ENCODE assay signal across 19 cellular contexts in the genomic region with DNA sequence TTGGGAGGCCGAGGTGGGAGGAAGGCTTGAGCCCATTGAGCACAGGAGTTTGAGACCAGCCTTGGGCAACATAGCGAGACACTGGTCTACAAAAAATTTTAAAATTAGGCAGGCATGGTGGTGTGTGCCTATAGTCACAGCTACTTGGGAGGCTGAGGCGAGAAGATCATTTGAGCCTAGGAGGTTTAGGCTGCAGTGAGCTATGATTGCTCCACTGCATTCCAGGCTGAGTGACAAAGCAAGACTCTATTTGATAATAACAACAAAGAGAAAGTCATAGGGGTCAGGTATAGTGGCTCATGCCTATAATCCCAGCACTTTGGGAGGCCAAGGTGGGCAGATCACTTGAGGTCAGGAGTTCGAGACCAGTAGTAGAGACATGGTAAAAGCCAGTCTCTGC. TPM values are rescaled to one million over a fixed set of nuclear protein-coding genes. Genes with fewer than 3 reads are reported as not detected.
DNase-seq lines count a peak whose midpoint lies in the region; ATAC-seq and TF ChIP-seq lines count a peak whose summit lies in the region.
"Had no signal": no experiment of that assay in that cellular context is flagged by ENCODE, and none has a peak within 500 bp of the region (broad histone marks: within the 10 kb centered on the region; RNA-seq: fewer than 3 reads in every experiment).

No MANE protein-coding gene starts in this region.

- H3K9me3 ChIP-seq in neural progenitor cell (ENCODE audit: low read depth): no peaks in the 10 kb centered on the region
- H3K9me3 ChIP-seq: BLaER1 treated with 17β-estradiol and CSF1 and Interleukin-3, amounts not matched to agents 10 nM and 100 nM; SJSA1; upper lobe of right lung had no signal

- no peak overlapping the region for H3K9ac ChIP-seq in neural progenitor cell

- H3K4me2 ChIP-seq in neural progenitor cell: no peak overlapping the region
- H3K4me2 ChIP-seq: smooth muscle cell had no signal

- H4K20me1 ChIP-seq in neural progenitor cell (ENCODE audit: low read depth): peaks cover 13% of the 10 kb centered on the region

- H3F3A ChIP-seq in neural progenitor cell (ENCODE audit: low read depth): peaks cover 15% of the 10 kb centered on the region

- no peaks in the 10 kb centered on the region for H3K27me3 Mint-ChIP-seq in T-helper 1 cell treated with Interleukin-12 subunit alpha and Interleukin-12 subunit beta and Interleukin-4 antibody, amounts not matched to agents 30 μg/mL and 1 μg/mL, for 36 hours (ENCODE audit: low read depth)
- H3K27me3 Mint-ChIP-seq in IgD-negative memory B cell (no peaks in the 10 kb centered on the region), neural progenitor cell (ENCODE audit: insufficient read depth, low read depth) (peaks cover 5% of the 10 kb centered on the region)
- H3K27me3 Mint-ChIP-seq in central memory CD8-positive, alpha-beta T cell: no peaks in the 10 kb centered on the region

- no peak overlapping the region for H3K27ac ChIP-seq in neural progenitor cell
- H3K27ac ChIP-seq: 22Rv1, SJSA1, upper lobe of right lung had no signal

- H3K36me3 Mint-ChIP-seq in T-helper 1 cell treated with Interleukin-12 subunit alpha and Interleukin-12 subunit beta and Interleukin-4 antibody, amounts not matched to agents 30 μg/mL and 1 μg/mL, for 36 hours (ENCODE audit: low read depth): peaks cover 12% of the 10 kb centered on the region
- H3K36me3 Mint-ChIP-seq in IgD-negative memory B cell (peaks cover 2% of the 10 kb centered on the region), neural progenitor cell (peaks cover 4% of the 10 kb centered on the region)
- peaks cover 27% of the 10 kb centered on the region for H3K36me3 Mint-ChIP-seq in central memory CD8-positive, alpha-beta T cell (ENCODE audit: insufficient read depth)

- H3K4me3 Mint-ChIP-seq in T-helper 1 cell treated with Interleukin-12 subunit alpha and Interleukin-12 subunit beta and Interleukin-4 antibody, amounts not matched to agents 30 μg/mL and 1 μg/mL, for 36 hours: no peak overlapping the region
- H3K4me3 Mint-ChIP-seq in IgD-negative memory B cell (peak overlapping the region in 1 of 4 donors; percentile 43), neural progenitor cell (peak overlapping the region; percentile 60)
- no peak overlapping the region for H3K4me3 Mint-ChIP-seq in central memory CD8-positive, alpha-beta T cell

- no peaks in the 10 kb centered on the region for H3K27me3 ChIP-seq in neural progenitor cell
- H3K27me3 ChIP-seq: BLaER1 treated with 17β-estradiol and CSF1 and Interleukin-3, amounts not matched to agents 10 nM and 100 nM; SJSA1; upper lobe of right lung had no signal

- no peak for ATAC-seq in central memory CD8-positive, alpha-beta T cell (replicated peaks; ENCODE audit: extremely low read depth, poor library complexity, severe bottlenecking)
- no peak for ATAC-seq in GM21825 (IDR thresholded peaks at IDR 0.05; ENCODE audit: unreplicated experiment)
- ATAC-seq in GM19351 (IDR thresholded peaks at IDR 0.05; ENCODE audit: unreplicated experiment): no peak
- ATAC-seq: upper lobe of right lung had no signal

- no peaks in the 10 kb centered on the region for H3K36me3 ChIP-seq in neural progenitor cell
- H3K36me3 ChIP-seq: upper lobe of right lung had no signal

- TF ChIP-seq CTCF in neural progenitor cell (IDR thresholded peaks at IDR 0.05): no peak

- H3K27ac Mint-ChIP-seq in T-helper 1 cell treated with Interleukin-12 subunit alpha and Interleukin-12 subunit beta and Interleukin-4 antibody, amounts not matched to agents 30 μg/mL and 1 μg/mL, for 36 hours: peak overlapping the region; percentile 49
- peak overlapping the region in 2 of 3 donors; percentile 9 to 72 for H3K27ac Mint-ChIP-seq in IgD-negative memory B cell
- H3K27ac Mint-ChIP-seq in central memory CD8-positive, alpha-beta T cell (ENCODE audit: low read depth): peak overlapping the region; percentile 19
- H3K27ac Mint-ChIP-seq in neural progenitor cell: no peak overlapping the region

- H3K79me2 ChIP-seq in neural progenitor cell (ENCODE audit: low read depth): peaks cover 80% of the 10 kb centered on the region

- no peak overlapping the region for H3K4me3 ChIP-seq in neural progenitor cell
- H3K4me3 ChIP-seq: BLaER1 treated with 17β-estradiol and CSF1 and Interleukin-3, amounts not matched to agents 10 nM and 100 nM; SJSA1; smooth muscle cell; upper lobe of right lung had no signal

- DNase-seq in T-helper 1 cell: no peak
- no peak for DNase-seq in central memory CD8-positive, alpha-beta T cell (ENCODE audit: low spot score in 2 of 2)
- no peak for DNase-seq in neural progenitor cell (ENCODE audit: low spot score)
- no peak for DNase-seq in medulla oblongata (ENCODE audit: extremely low spot score)
- DNase-seq: effector memory CD4-positive, alpha-beta T cell; hypothalamus; NCI-H2029 treated with DMSO at 0.1 percent for 48 hours; NCI-H524; upper lobe of right lung had no signal

- peaks cover 25% of the 10 kb centered on the region for H3K4me1 Mint-ChIP-seq in T-helper 1 cell treated with Interleukin-12 subunit alpha and Interleukin-12 subunit beta and Interleukin-4 antibody, amounts not matched to agents 30 μg/mL and 1 μg/mL, for 36 hours (ENCODE audit: low read depth)
- H3K4me1 Mint-ChIP-seq in IgD-negative memory B cell: peaks cover 23 to 29% (median 27%) of the 10 kb centered on the region in 3 donors
- peaks cover 46% of the 10 kb centered on the region for H3K4me1 Mint-ChIP-seq in central memory CD8-positive, alpha-beta T cell
- H3K4me1 Mint-ChIP-seq in neural progenitor cell: peaks cover 21% of the 10 kb centered on the region

- no peaks in the 10 kb centered on the region for H3K9me3 Mint-ChIP-seq in T-helper 1 cell treated with Interleukin-12 subunit alpha and Interleukin-12 subunit beta and Interleukin-4 antibody, amounts not matched to agents 30 μg/mL and 1 μg/mL, for 36 hours
- H3K9me3 Mint-ChIP-seq in IgD-negative memory B cell (no peaks in the 10 kb centered on the region), neural progenitor cell (no peaks in the 10 kb centered on the region)
- H3K9me3 Mint-ChIP-seq in central memory CD8-positive, alpha-beta T cell: no peaks in the 10 kb centered on the region

- H2AFZ ChIP-seq in neural progenitor cell (replicated peaks): no peak overlapping the region

- H3K4me1 ChIP-seq in neural progenitor cell: peaks cover 3% of the 10 kb centered on the region

RNA-seq across cellular contexts. Expression of a gene that starts 4.6 kb away (rescaled TPM):
- 332 TPM for polyA plus RNA-seq in IgD-negative memory B cell
- 45.6 and 81.8 TPM in 2 replicates for total RNA-seq in neural progenitor cell (ENCODE audit: low replicate concordance)

RNA-seq across cellular contexts. Expression of a gene that starts 33.4 kb away (rescaled TPM):
- polyA plus RNA-seq in IgD-negative memory B cell: 106 TPM
- 477 and 633 TPM in 2 replicates for total RNA-seq in neural progenitor cell (ENCODE audit: low replicate concordance)

RNA-seq across cellular contexts. Expression of a gene that starts 33.7 kb away (rescaled TPM):
- not detected for polyA plus RNA-seq in IgD-negative memory B cell
- 3.6 and 3.9 TPM in 2 replicates for total RNA-seq in neural progenitor cell (ENCODE audit: low replicate concordance)
- total RNA-seq: activated CD8-positive, alpha-beta memory T cell treated with anti-CD3 and anti-CD28 coated beads for 36 hours; posterior vena cava had no signal

RNA-seq across cellular contexts. Expression of a gene that starts 52.0 kb away (rescaled TPM):
- polyA plus RNA-seq in IgD-negative memory B cell: 193 TPM
- 3.4 and 4.4 TPM in 2 replicates for total RNA-seq in neural progenitor cell (ENCODE audit: low replicate concordance)

RNA-seq across cellular contexts. Expression of a gene that starts 55.0 kb away (rescaled TPM):
- polyA plus RNA-seq in IgD-negative memory B cell: 35.6 TPM
- 16.4 and 27.4 TPM in 2 replicates for total RNA-seq in neural progenitor cell (ENCODE audit: low replicate concordance)
